In the genomic region with DNA sequence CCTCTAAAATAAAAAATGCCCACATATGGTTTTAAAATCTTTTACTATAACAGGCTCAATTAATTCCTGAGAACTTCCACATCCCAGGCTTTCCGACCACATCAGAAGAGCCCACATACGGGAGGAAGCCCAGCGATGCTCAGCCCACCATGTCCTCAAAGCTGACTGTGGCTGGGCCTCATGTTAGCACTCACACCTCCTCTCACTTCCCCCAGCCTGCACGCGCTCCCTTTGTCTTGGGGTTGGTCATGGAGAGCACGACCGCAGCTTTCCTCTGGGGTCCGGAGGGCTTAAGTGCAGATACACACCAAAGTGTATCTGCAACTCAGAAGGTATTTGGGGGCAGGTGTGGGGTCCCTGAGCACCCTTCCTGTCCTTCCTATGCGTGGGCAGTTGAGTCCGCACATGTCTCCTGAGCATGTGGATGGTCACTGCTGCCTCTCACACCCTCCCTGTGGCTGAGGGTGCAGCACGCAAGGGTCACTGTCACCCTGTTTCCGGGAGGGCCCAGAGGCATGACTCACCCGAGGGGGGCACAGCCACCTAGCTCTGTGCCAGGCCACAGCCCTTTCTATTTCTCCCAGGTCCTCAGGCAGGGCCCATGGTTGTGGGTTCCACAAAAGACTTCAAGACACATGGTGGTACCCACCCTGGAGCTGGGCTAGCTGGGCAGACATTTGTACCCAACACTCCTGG, we compare ENCODE assay signal across 9 cellular contexts. TPM values are rescaled to one million over a fixed set of nuclear protein-coding genes. Genes with fewer than 3 reads are reported as not detected.
DNase-seq lines count a peak whose midpoint lies in the region; ATAC-seq, FAIRE-seq and TF ChIP-seq lines count a peak whose summit lies in the region.
"Had no signal": no experiment of that assay in that cellular context is flagged by ENCODE, and none has a peak within 500 bp of the region (broad histone marks: within the 10 kb centered on the region; RNA-seq: fewer than 3 reads in every experiment).

No MANE protein-coding gene starts in this region.

- no peaks in the 10 kb centered on the region for H3K27me3 Mint-ChIP-seq in activated B cell treated with CpG ODN at 0.5 μM for 24 hours

- H3K4me1 Mint-ChIP-seq in activated B cell treated with CpG ODN at 0.5 μM for 24 hours, result peaks cover 40% of the 10 kb centered on the region

- intact Hi-C loops in activated B cell treated with CpG ODN at 0.5 μM for 24 hours (cut with micrococcal nuclease), result no loop called here

- peaks cover 92% of the 10 kb centered on the region for H3K36me3 Mint-ChIP-seq in activated B cell treated with CpG ODN at 0.5 μM for 24 hours (ENCODE audit: low read depth)

- H3K27ac ChIP-seq in substantia nigra (ENCODE audit: low read depth, low read length, poor library complexity, severe bottlenecking), result peak overlapping the region; percentile 80

- H3K4me3 Mint-ChIP-seq in activated B cell treated with CpG ODN at 0.5 μM for 24 hours, result no peak overlapping the region

- no peak for FAIRE-seq in D721Med (lab: Jason Lieb, UNC)

- CTCF ChIA-PET in activated B cell treated with CpG ODN at 0.5 μM for 24 hours (lab: Charles Lee), result interaction anchor here (1.4 to 1.6 kb wide), 2 partner anchors 22 to 366 kb away, joined by 3 read pairs; no protein-coding TSS in a partner anchor

- DNase-seq in activated CD4-positive, alpha-beta T cell treated with anti-CD3 and anti-CD28 coated beads for 48 hours, result peak; percentile 35
- no peak for DNase-seq in activated CD4-positive, alpha-beta T cell treated with anti-CD3 and anti-CD28 coated beads for 1 hour
- DNase-seq in activated B cell treated with CpG ODN at 0.5 μM for 24 hours (no peak), hepatic stellate cell (ENCODE audit: low spot score) (peak; percentile 66), substantia nigra (lab: John Stamatoyannopoulos, UW) (no peak), D721Med (ENCODE audit: insufficient read length, low spot score) (no peak), NCI-H526 treated with DMSO at 0.1 percent for 48 hours (lab: John Stamatoyannopoulos, UW) (no peak)
- DNase-seq in stimulated activated CD4-positive, alpha-beta T cell treated with anti-CD3 and anti-CD28 coated beads, Interleukin-1b, Interleukin-23, amount 100 ng/mL, for 48 hours, result no peak
- DNase-seq: NCI-H2029 treated with DMSO at 0.1 percent for 48 hours had no signal

- H3K27ac Mint-ChIP-seq in activated B cell treated with CpG ODN at 0.5 μM for 24 hours, result peak overlapping the region; percentile 12

- no peaks in the 10 kb centered on the region for H3K9me3 Mint-ChIP-seq in activated B cell treated with CpG ODN at 0.5 μM for 24 hours

- POLR2A ChIA-PET in activated B cell treated with CpG ODN at 0.5 μM for 24 hours (lab: Charles Lee), result interaction anchor here (1.1 to 2.2 kb wide), 3 partner anchors 16 to 362 kb away, joined by 4 to 18 read pairs (median 4); a partner anchor contains a TSS

- TF ChIP-seq CTCF in activated B cell treated with CpG ODN at 0.5 μM for 24 hours (IDR thresholded peaks at IDR 0.05) (no peak), D721Med (IDR thresholded peaks at IDR 0.05; ENCODE audit: insufficient read depth, missing control alignments) (no peak)

- ATAC-seq in activated B cell treated with CpG ODN at 0.5 μM for 24 hours (ENCODE audit: low read depth), result peak; percentile 22

RNA-seq across cellular contexts. Expression of a gene that starts 21.2 kb away (rescaled TPM):
- total RNA-seq in activated B cell treated with CpG ODN at 0.5 μM for 24 hours, result 337 and 348 TPM in 2 replicates

Comparison
In these comparisons a context has a peak if more than half of its experiments do, and no peak if none do; other contexts are left out.
1. DNase-seq: peak in activated CD4-positive, alpha-beta T cell treated with anti-CD3 and anti-CD28 coated beads for 48 hours (single experiment) and hepatic stellate cell (single experiment); none in activated CD4-positive, alpha-beta T cell treated with anti-CD3 and anti-CD28 coated beads for 1 hour (single experiment), activated B cell treated with CpG ODN at 0.5 μM for 24 hours (single experiment), substantia nigra (0 of 49), D721Med (single experiment), NCI-H526 treated with DMSO at 0.1 percent for 48 hours (single experiment) and stimulated activated CD4-positive, alpha-beta T cell treated with anti-CD3 and anti-CD28 coated beads, Interleukin-1b, Interleukin-23, amount 100 ng/mL, for 48 hours (single experiment).